In the genomic region with DNA sequence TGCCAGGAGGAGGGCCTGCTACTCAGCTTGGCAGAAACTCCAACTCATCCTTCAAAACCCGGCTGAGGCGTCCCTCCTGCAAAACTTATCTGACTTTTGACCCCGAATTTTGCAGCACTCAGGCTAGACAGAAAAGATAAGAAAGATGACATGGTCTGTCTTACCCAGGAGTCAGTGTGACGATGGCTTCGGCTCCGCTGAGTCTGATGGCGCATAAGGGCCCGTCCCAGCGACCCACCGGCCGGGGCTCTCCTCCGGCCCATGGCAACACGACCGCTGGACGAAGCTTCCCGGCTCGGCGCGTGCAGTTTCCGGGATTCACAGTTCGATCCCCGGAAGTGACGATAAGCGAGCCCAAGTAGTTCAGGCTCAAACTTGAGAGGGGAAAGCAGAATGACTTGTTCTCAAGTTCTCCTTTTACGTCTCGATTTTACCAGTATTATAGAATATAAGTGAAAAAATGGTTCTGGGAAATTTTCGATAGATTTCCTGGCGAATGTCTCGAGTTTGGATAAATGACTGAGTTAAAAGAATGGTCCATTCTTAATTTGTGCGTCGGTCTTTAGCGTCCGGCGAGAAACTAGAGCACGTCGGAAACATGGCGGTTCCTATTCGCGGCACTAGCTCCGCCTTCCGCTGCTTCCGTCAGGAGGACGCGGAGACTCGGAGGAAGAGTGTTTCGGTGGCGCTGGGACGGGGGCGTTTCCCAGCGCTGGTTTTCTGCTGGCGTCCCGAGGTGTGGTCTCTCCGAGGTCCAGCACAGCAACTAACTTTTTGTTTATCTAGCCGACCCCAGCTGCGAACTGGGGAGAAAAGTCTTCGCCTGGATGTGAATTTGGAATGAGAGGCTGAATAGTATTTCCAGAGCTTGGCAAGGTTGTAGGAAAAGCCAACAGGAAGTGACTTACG, we compare ENCODE assay signal across 8 cellular contexts. TPM values are rescaled to one million over a fixed set of nuclear protein-coding genes. Genes with fewer than 3 reads are reported as not detected.
DNase-seq lines count a peak whose midpoint lies in the region; ATAC-seq and TF ChIP-seq lines count a peak whose summit lies in the region.

A gene (minus strand): TSS at position 292 of the 909 bp plus-strand sequence. CDS start 29 bp downstream, at position 263.

- DNase-seq in NCI-H1105 (lab: John Stamatoyannopoulos, UW) (peak; percentile 97), SKM-1 treated with dmso at 0.1 percent for 144 hours (lab: John Stamatoyannopoulos, UW; ENCODE audit: unreplicated experiment) (peak; percentile 93), glomerular visceral epithelial cell (ENCODE audit: extremely low spot score) (peak; percentile 93), omental fat pad (ENCODE audit: low spot score) (peak; percentile 79), testis (peak; percentile 97)

- H3K4me3 Mint-ChIP-seq in activated naive CD8-positive, alpha-beta T cell: peak within 1 kb of the TSS; percentile 99

- intact Hi-C loops in testis (cut with DNase I; ENCODE audit: low total_unique reads): no loop called here

- no peaks in the 10 kb centered on the region for H3K36me3 ChIP-seq in testis (ENCODE audit: low read depth, missing control alignments)

- TF ChIP-seq POLR2A in testis (IDR thresholded peaks at IDR 0.05): no peak

- WGBS in testis, 2 donors: 0 to 1% methylated on average over 56 to 57 of the region's 57 CpGs

- H3K27ac Mint-ChIP-seq in activated naive CD8-positive, alpha-beta T cell: peak within 1 kb of the TSS; percentile 99

- ATAC-seq in HG02610 (IDR thresholded peaks at IDR 0.05; ENCODE audit: unreplicated experiment): peak; percentile 82
- peak; percentile 90 for ATAC-seq in omental fat pad (ENCODE audit: low FRiP score)

- no peaks in the 10 kb centered on the region for H3K27me3 ChIP-seq in testis

- H3K27me3 Mint-ChIP-seq in activated naive CD8-positive, alpha-beta T cell: no peaks in the 10 kb centered on the region

- H3K9me3 Mint-ChIP-seq in activated naive CD8-positive, alpha-beta T cell (ENCODE audit: low read depth): no peaks in the 10 kb centered on the region

- H3K9me3 ChIP-seq in testis: no peaks in the 10 kb centered on the region

- peaks cover 56% of the 10 kb centered on the region for H3K4me1 Mint-ChIP-seq in activated naive CD8-positive, alpha-beta T cell (ENCODE audit: low read depth)

- TF ChIP-seq CTCF in omental fat pad (IDR thresholded peaks at IDR 0.05) (no peak), testis (IDR thresholded peaks at IDR 0.05) (peak in 2 of 3 experiments; percentile 24 to 34)

- H3K4me3 ChIP-seq in GM08714 (ENCODE audit: low read length) (peak within 1 kb of the TSS; percentile 97), testis (peak within 1 kb of the TSS; percentile 75 to 84)

- peaks cover 18% of the 10 kb centered on the region for H3K4me1 ChIP-seq in testis

- H3K27ac ChIP-seq in testis: peak within 1 kb of the TSS; percentile 93 to 96

- peaks cover 5% of the 10 kb centered on the region for H3K36me3 Mint-ChIP-seq in activated naive CD8-positive, alpha-beta T cell

RNA-seq across cellular contexts. Expression of the gene that starts here (rescaled TPM):
- total RNA-seq in omental fat pad (10 to 100 TPM; 34.4 to 82.5 (median 35.2) TPM), testis (10 to 100 TPM; 50.5 to 56.1 TPM)
- 47.4 TPM for polyA plus RNA-seq in testis (ENCODE audit: insufficient read depth, low read depth, low replicate concordance)

Comparison
In these comparisons a context has a peak if more than half of its experiments do, and no peak if none do; other contexts are left out.
1. Peak in every context shown above with its lines: DNase-seq, ATAC-seq, H3K4me3 ChIP-seq and H3K27ac ChIP-seq.
2. CTCF ChIP-seq: peak in testis (2 of 3); none in omental fat pad (0 of 3).